22 cellular contexts compared by ENCODE assay signal in genomic region chr12:7395950-7396349, GRCh38. TPM values are rescaled to one million over a fixed set of nuclear protein-coding genes. Genes with fewer than 3 reads are reported as not detected.
DNase-seq lines count a peak whose midpoint lies in the region; FAIRE-seq and TF ChIP-seq lines count a peak whose summit lies in the region.
"Had no signal": no experiment of that assay in that cellular context is flagged by ENCODE, and none has a peak within 500 bp of the region (broad histone marks: within the 10 kb centered on the region; RNA-seq: fewer than 3 reads in every experiment).

No MANE protein-coding gene starts in this region.

- TF ChIP-seq POLR2A in endothelial cell of umbilical vein (IDR thresholded peaks at IDR 0.05; ENCODE audit: low read depth, low read length) (no peak), erythroblast (IDR thresholded peaks at IDR 0.05; ENCODE audit: low read length) (no peak)

- no peak overlapping the region for H2AFZ ChIP-seq in endothelial cell of umbilical vein (ENCODE audit: low read depth, low read length)

- no peaks in the 10 kb centered on the region for H3K27me3 ChIP-seq in endothelial cell of umbilical vein (ENCODE audit: control insufficient read depth in 2 of 2, insufficient read depth in 2 of 2, low read length in 2 of 2)
- H3K27me3 ChIP-seq: esophagus muscularis mucosa, suprapubic skin, uterus had no signal

- H3K4me2 ChIP-seq in endothelial cell of umbilical vein (ENCODE audit: insufficient read depth, low read length), result no peak overlapping the region

- H4K20me1 ChIP-seq in endothelial cell of umbilical vein (replicated peaks; ENCODE audit: control insufficient read depth, extremely low read depth, insufficient read depth, low read length), result no peaks in the 10 kb centered on the region

- TF ChIP-seq CTCF in endothelial cell of umbilical vein (IDR thresholded peaks at IDR 0.05; ENCODE audit: extremely low read depth in 1 of 2, insufficient read depth in 1 of 2, low read depth in 1 of 2, low read length in 2 of 2), result no peak
- TF ChIP-seq CTCF in coronary artery (IDR thresholded peaks at IDR 0.05), result no peak

- no peaks in the 10 kb centered on the region for H3K36me3 ChIP-seq in endothelial cell of umbilical vein (ENCODE audit: control insufficient read depth in 2 of 2, extremely low read depth in 1 of 2, insufficient read depth in 2 of 2, low read length in 2 of 2)
- H3K36me3 ChIP-seq: esophagus muscularis mucosa, suprapubic skin, uterus had no signal

- H3K4me1 ChIP-seq in endothelial cell of umbilical vein (ENCODE audit: control insufficient read depth, extremely low read depth, insufficient read depth, low read length), result peaks cover 8% of the 10 kb centered on the region
- H3K4me1 ChIP-seq: esophagus muscularis mucosa, suprapubic skin, uterus had no signal

- dilution Hi-C loops in endothelial cell of umbilical vein (cut with MboI; ENCODE audit: extremely low pct_ligation_motif_present, low sequenced_read_pairs), result no loop called here

- peak; percentile 52 for FAIRE-seq in endothelial cell of umbilical vein (lab: Jason Lieb, UNC)

- BruUV-seq in endothelial cell of umbilical vein (replicated peaks; lab: Mats Ljungman, UMichigan), result no TSS peak

- no peak overlapping the region for H3K27ac ChIP-seq in endothelial cell of umbilical vein (ENCODE audit: insufficient read depth, low read depth, low read length)
- no peak overlapping the region for H3K27ac ChIP-seq in coronary artery
- H3K27ac ChIP-seq: esophagus muscularis mucosa, suprapubic skin, uterus had no signal

- H3K4me3 ChIP-seq in endothelial cell of umbilical vein (replicated peaks in 1 of 3; ENCODE audit: insufficient read depth in 1 of 3, low read depth in 1 of 3, low read length in 3 of 3) (no peak overlapping the region), coronary artery (no peak overlapping the region)
- H3K4me3 ChIP-seq: esophagus muscularis mucosa, lung, suprapubic skin, uterus had no signal

- H3K79me2 ChIP-seq in endothelial cell of umbilical vein (ENCODE audit: control insufficient read depth, insufficient read depth, low read length), result no peaks in the 10 kb centered on the region

- POLR2A ChIA-PET in endothelial cell of umbilical vein (lab: Charles Lee), result no interaction called here

- CTCF ChIA-PET in endothelial cell of umbilical vein (lab: Charles Lee), result no interaction called here

- H3K9me1 ChIP-seq in endothelial cell of umbilical vein (replicated peaks; ENCODE audit: control insufficient read depth, extremely low read depth, insufficient read depth, low read length), result no peaks in the 10 kb centered on the region

- H3K9me3 ChIP-seq in endothelial cell of umbilical vein (replicated peaks; ENCODE audit: control insufficient read depth, insufficient read depth, low read length), result no peaks in the 10 kb centered on the region
- H3K9me3 ChIP-seq: esophagus muscularis mucosa, suprapubic skin, uterus had no signal

- DNase-seq in 8988T (peak; percentile 4), ELR (ENCODE audit: low read depth) (peak; percentile 77), RKO (ENCODE audit: low spot score) (peak; percentile 66), endothelial cell of umbilical vein (ENCODE audit: low read depth, low spot score) (peak; percentile 49), coronary artery (ENCODE audit: low spot score) (no peak), NCI-H510A treated with DMSO at 0.1 percent for 48 hours (lab: John Stamatoyannopoulos, UW) (no peak), HUDEP-2 (lab: John Stamatoyannopoulos, UW; ENCODE audit: unreplicated experiment in 76 of 76) (no peak), erythroblast (lab: John Stamatoyannopoulos, UW) (no peak)
- DNase-seq: activated CD4-positive, CD25-positive, alpha-beta regulatory T cell treated with anti-CD3 and anti-CD28 coated beads, Interleukin-2, amount 50 U/mL, for 72 hours; activated naive CD4-positive, alpha-beta T cell treated with anti-CD3 and anti-CD28 coated beads, Interleukin-2, amount 50 U/mL, for 16 hours; activated T-cell treated with anti-CD3 and anti-CD28 coated beads, Interleukin-2, amount 50 U/mL, for 72 hours; aorta; effector CD4-positive, alpha-beta T cell; GF-D8; kidney glomerular epithelial cell; NCI-H1417; stimulated activated CD4-positive, alpha-beta T cell treated with anti-CD3 and anti-CD28 coated beads, Interleukin-1b, Interleukin-23, amount 100 ng/mL, for 48 hours; uterus had no signal

- H3K9ac ChIP-seq in endothelial cell of umbilical vein (replicated peaks; ENCODE audit: extremely low read depth, insufficient read depth, low read length), result no peak overlapping the region

- intact Hi-C loops in endothelial cell of umbilical vein (cut with micrococcal nuclease), result no loop called here

TF ChIP-seq in endothelial cell of umbilical vein, 7 proteins besides CTCF, POLR2A, EP300 and RAD21:
- no peak for TF ChIP-seq MAX (IDR thresholded peaks at IDR 0.05; ENCODE audit: insufficient read depth, insufficient read length)
- no peak for TF ChIP-seq MYC (IDR thresholded peaks at IDR 0.05; ENCODE audit: low read depth, low read length)
- peak; percentile 28 for TF ChIP-seq POLR2AphosphoS5 (IDR thresholded peaks at IDR 0.05; ENCODE audit: insufficient read depth, low read depth, low read length)
- TF ChIP-seq JUN (IDR thresholded peaks at IDR 0.05; ENCODE audit: borderline replicate concordance, insufficient read depth, insufficient read length, low read depth), result peak; percentile 67
- peak; percentile 11 for TF ChIP-seq GATA2 (IDR thresholded peaks at IDR 0.05; ENCODE audit: insufficient read depth, insufficient read length, low read depth, low read length)
- TF ChIP-seq FOS (IDR thresholded peaks at IDR 0.05; ENCODE audit: borderline replicate concordance, insufficient read depth, low read length), result peak; percentile 74
- TF ChIP-seq EZH2 (IDR thresholded peaks at IDR 0.05; ENCODE audit: borderline replicate concordance, low read depth, low read length, severe bottlenecking), result no peak

RNA-seq across cellular contexts. Expression of gene CD163L1, which starts 48.0 kb away (rescaled TPM):
- total RNA-seq in endothelial cell of umbilical vein, result 7.5 and 10.7 TPM in 2 replicates
- polyA plus RNA-seq in endothelial cell of umbilical vein, result 1.9 and 2.8 TPM in 2 replicates
- polyA plus RNA-seq in endothelial cell of umbilical vein (2011; cell fraction: cytosol; rRNA removed), result 4.2 TPM in 2 replicates
- polyA plus RNA-seq in endothelial cell of umbilical vein (2011; cell fraction: nucleus; rRNA removed), result 15.0 and 16.5 TPM in 2 replicates
- 9.0 and 11.9 TPM in 2 replicates for polyA plus RNA-seq in endothelial cell of umbilical vein (2012)
- polyA minus RNA-seq in endothelial cell of umbilical vein, result 10.4 and 38.0 TPM in 2 replicates
- 2.0 TPM for polyA minus RNA-seq in endothelial cell of umbilical vein (2011; cell fraction: cytosol; rRNA and poly(A)+ RNA removed)
- 16.6 and 24.8 TPM in 2 replicates for polyA minus RNA-seq in endothelial cell of umbilical vein (2011; cell fraction: nucleus; rRNA and poly(A)+ RNA removed)
- total RNA-seq: activated CD8-positive, alpha-beta memory T cell treated with anti-CD3 and anti-CD28 coated beads for 36 hours; activated T-cell treated with anti-CD3 and anti-CD28 coated beads, Interleukin-2, amount 50 U/mL, for 72 hours had no signal

Comparison
In these comparisons a context has a peak if more than half of its experiments do, and no peak if none do; other contexts are left out.
1. DNase-seq: peak in 8988T (single experiment), ELR (single experiment), RKO (single experiment) and endothelial cell of umbilical vein (single experiment); none in coronary artery (single experiment), NCI-H510A treated with DMSO at 0.1 percent for 48 hours (single experiment), HUDEP-2 (0 of 76) and erythroblast (0 of 2).